ENCODE assay signal across 19 cellular contexts in genomic region chr1:22317920-22318243, GRCh38.
"Had no signal": no experiment of that assay in that cellular context is flagged by ENCODE, and none has a peak within 500 bp of the region (broad histone marks: within the 10 kb centered on the region; RNA-seq: fewer than 3 reads in every experiment).

No MANE protein-coding gene starts in this region.

- DNase-seq: activated CD4-positive, alpha-beta T cell treated with anti-CD3 and anti-CD28 coated beads for 1 hour; activated gamma-delta T cell; activated T-cell treated with anti-CD3 and anti-CD28 coated beads for 4 hours; MG63; MV-4-11; NCI-H2029; NCI-H2107; Right ventricle myocardium superior; T-helper 1 cell had no signal

- H3K36me3 ChIP-seq: MG63, Peyer's patch, SJCRH30 had no signal

- H3K4me2 ChIP-seq: KMS-11, SK-N-SH had no signal

- H3K27me3 ChIP-seq: MG63, Peyer's patch had no signal

- H3K4me3 ChIP-seq: MG63, Peyer's patch, SJCRH30 had no signal

- H3K9me3 Mint-ChIP-seq: activated CD4-positive, alpha-beta T cell treated with anti-CD3 and anti-CD28 coated beads, Interleukin-2, amount 10 ng/mL, durations not matched to agents 24 days and 14 days; activated naive CD4-positive, alpha-beta T cell treated with anti-CD3 and anti-CD28 coated beads for 36 hours; activated naive CD8-positive, alpha-beta T cell treated with anti-CD3 and anti-CD28 coated beads for 36 hours; activated T-helper 17 cell treated with anti-CD3 and anti-CD28 coated beads, Interleukin-2, amount 50 U/mL, for 72 hours had no signal

- H3K4me3 Mint-ChIP-seq: activated CD4-positive, alpha-beta T cell treated with anti-CD3 and anti-CD28 coated beads, Interleukin-2, amount 10 ng/mL, durations not matched to agents 24 days and 14 days; activated naive CD4-positive, alpha-beta T cell treated with anti-CD3 and anti-CD28 coated beads for 36 hours; activated naive CD8-positive, alpha-beta T cell treated with anti-CD3 and anti-CD28 coated beads for 36 hours; activated T-helper 17 cell treated with anti-CD3 and anti-CD28 coated beads, Interleukin-2, amount 50 U/mL, for 72 hours had no signal

- H3K36me3 Mint-ChIP-seq: activated naive CD8-positive, alpha-beta T cell treated with anti-CD3 and anti-CD28 coated beads for 36 hours had no signal

- H3K4me1 Mint-ChIP-seq: activated CD4-positive, alpha-beta T cell treated with anti-CD3 and anti-CD28 coated beads, Interleukin-2, amount 10 ng/mL, durations not matched to agents 24 days and 14 days; activated naive CD8-positive, alpha-beta T cell treated with anti-CD3 and anti-CD28 coated beads for 36 hours; activated T-helper 17 cell treated with anti-CD3 and anti-CD28 coated beads, Interleukin-2, amount 50 U/mL, for 72 hours had no signal

- H3K9ac ChIP-seq: KMS-11, SK-N-SH had no signal

- H3K9me2 ChIP-seq: SK-N-SH had no signal

- H3K4me1 ChIP-seq: Peyer's patch had no signal

- H3K27ac Mint-ChIP-seq: activated CD4-positive, alpha-beta T cell treated with anti-CD3 and anti-CD28 coated beads, Interleukin-2, amount 10 ng/mL, durations not matched to agents 24 days and 14 days; activated naive CD4-positive, alpha-beta T cell treated with anti-CD3 and anti-CD28 coated beads for 36 hours; activated naive CD8-positive, alpha-beta T cell treated with anti-CD3 and anti-CD28 coated beads for 36 hours; activated T-helper 17 cell treated with anti-CD3 and anti-CD28 coated beads, Interleukin-2, amount 50 U/mL, for 72 hours had no signal

- H3K27ac ChIP-seq: KMS-11, Peyer's patch, RWPE1, SJCRH30, VCaP had no signal

- H3K9me3 ChIP-seq: MG63, Peyer's patch, SJCRH30, SK-N-SH had no signal

- ATAC-seq: activated T-helper 17 cell treated with anti-CD3 and anti-CD28 coated beads, Interleukin-2, amount 50 U/mL, for 72 hours had no signal
